In genomic region chr9:87586731-87587355, GRCh38 we compare ENCODE assay signal across 24 cellular contexts.
"Had no signal": no experiment of that assay in that cellular context is flagged by ENCODE, and none has a peak within 500 bp of the region (broad histone marks: within the 10 kb centered on the region; RNA-seq: fewer than 3 reads in every experiment).

No MANE protein-coding gene starts in this region.

- H3K9me3 Mint-ChIP-seq: activated CD4-positive, alpha-beta memory T cell treated with anti-CD3 and anti-CD28 coated beads, Interleukin-2, amount 10 ng/mL, durations not matched to agents 7 days and 5 days; activated naive CD8-positive, alpha-beta T cell treated with anti-CD3 and anti-CD28 coated beads, Interleukin-2, amount 10 ng/mL, durations not matched to agents 7 days and 5 days; T-cell had no signal

- FAIRE-seq: bronchial epithelial cell had no signal

- H3K27ac ChIP-seq: adrenal gland, SK-N-MC, WERI-Rb-1 had no signal

- H3K27ac Mint-ChIP-seq: activated CD4-positive, alpha-beta memory T cell treated with anti-CD3 and anti-CD28 coated beads, Interleukin-2, amount 10 ng/mL, durations not matched to agents 7 days and 5 days; activated CD4-positive, alpha-beta T cell treated with anti-CD3 and anti-CD28 coated beads for 36 hours; activated naive CD8-positive, alpha-beta T cell treated with anti-CD3 and anti-CD28 coated beads, Interleukin-2, amount 10 ng/mL, durations not matched to agents 7 days and 5 days; T-cell had no signal

- H3K36me3 ChIP-seq: adrenal gland, WERI-Rb-1 had no signal

- H3K27me3 Mint-ChIP-seq: activated CD4-positive, alpha-beta T cell treated with anti-CD3 and anti-CD28 coated beads for 36 hours; activated naive CD8-positive, alpha-beta T cell treated with anti-CD3 and anti-CD28 coated beads, Interleukin-2, amount 10 ng/mL, durations not matched to agents 7 days and 5 days; T-cell had no signal

- H3K36me3 Mint-ChIP-seq: activated naive CD8-positive, alpha-beta T cell treated with anti-CD3 and anti-CD28 coated beads, Interleukin-2, amount 10 ng/mL, durations not matched to agents 7 days and 5 days; T-cell had no signal

- H3K4me3 Mint-ChIP-seq: activated CD4-positive, alpha-beta memory T cell treated with anti-CD3 and anti-CD28 coated beads, Interleukin-2, amount 10 ng/mL, durations not matched to agents 7 days and 5 days; activated CD4-positive, alpha-beta T cell treated with anti-CD3 and anti-CD28 coated beads for 36 hours; activated naive CD8-positive, alpha-beta T cell treated with anti-CD3 and anti-CD28 coated beads, Interleukin-2, amount 10 ng/mL, durations not matched to agents 7 days and 5 days; T-cell had no signal

- H3K27me3 ChIP-seq: adrenal gland had no signal

- H3K4me3 ChIP-seq: adrenal gland, SK-N-MC had no signal

- H3K9me3 ChIP-seq: adrenal gland had no signal

- ATAC-seq: activated CD4-positive, alpha-beta T cell treated with anti-CD3 and anti-CD28 coated beads for 36 hours; T-cell had no signal

- DNase-seq: activated CD4-positive, alpha-beta memory T cell treated with anti-CD3 and anti-CD28 coated beads, Interleukin-2, amount 10 ng/mL, durations not matched to agents 7 days and 5 days; activated CD4-positive, alpha-beta T cell treated with anti-CD3 and anti-CD28 coated beads for 36 hours; activated CD4-positive, alpha-beta T cell treated with anti-CD3 and anti-CD28 coated beads, Interleukin-2, amount 50 U/mL, for 1 hour; activated CD8-positive, alpha-beta memory T cell treated with anti-CD3 and anti-CD28 coated beads, Interleukin-2, amount 50 U/mL, for 4 hours; activated naive CD4-positive, alpha-beta T cell treated with anti-CD3 and anti-CD28 coated beads, Interleukin-2, amount 50 U/mL, for 16 hours; activated naive CD8-positive, alpha-beta T cell treated with anti-CD3 and anti-CD28 coated beads, Interleukin-2, amount 10 ng/mL, durations not matched to agents 7 days and 5 days; activated T-cell treated with anti-CD3 and anti-CD28 coated beads, Interleukin-2, amount 50 U/mL, for 1 hour; adrenal gland; anterior cingulate cortex; central memory CD4-positive, alpha-beta T cell; Kasumi-1; KBM-7; NCI-H1105 treated with DMSO at 0.1 percent for 48 hours; NCI-H1436 treated with DMSO at 0.1 percent for 48 hours; NCI-H187; NCI-H2081; NCI-H510A treated with DMSO at 0.1 percent for 48 hours; NCI-H69; T-cell; T-helper 2 cell; T1000; WERI-Rb-1 had no signal

- H3K4me1 Mint-ChIP-seq: activated CD4-positive, alpha-beta memory T cell treated with anti-CD3 and anti-CD28 coated beads, Interleukin-2, amount 10 ng/mL, durations not matched to agents 7 days and 5 days; activated CD4-positive, alpha-beta T cell treated with anti-CD3 and anti-CD28 coated beads for 36 hours; activated naive CD8-positive, alpha-beta T cell treated with anti-CD3 and anti-CD28 coated beads, Interleukin-2, amount 10 ng/mL, durations not matched to agents 7 days and 5 days; T-cell had no signal
